In genomic region chr14:99415496-99416281, GRCh38 we compare ENCODE assay signal across 8 cellular contexts.
DNase-seq lines count a peak whose midpoint lies in the region; TF ChIP-seq lines count a peak whose summit lies in the region.

No MANE protein-coding gene starts in this region.

- H3K4me2 ChIP-seq in Loucy (ENCODE audit: low read depth, low read length, poor library complexity, severe bottlenecking), result no peak overlapping the region

- in situ Hi-C loops in HAP-1 (cut with MboI; ENCODE audit: low sequenced_read_pairs), result loop anchor here (10.0 kb wide), 1 partner anchor 91 kb away; no protein-coding TSS in a partner anchor

- no peak overlapping the region for H3K4me3 ChIP-seq in GM12864 (ENCODE audit: low read depth, low read length)
- H3K4me3 ChIP-seq in HAP-1, result no peak overlapping the region
- no peak overlapping the region for H3K4me3 ChIP-seq in Loucy (ENCODE audit: low read length, poor library complexity, severe bottlenecking)

- H2AFZ ChIP-seq in Loucy (ENCODE audit: low read length), result no peak overlapping the region

- H3K9ac ChIP-seq in Loucy (ENCODE audit: low read depth, low read length, poor library complexity, severe bottlenecking), result no peak overlapping the region

- H3K9me3 Mint-ChIP-seq in progenitor cell of endocrine pancreas (ENCODE audit: low read depth), result no peaks in the 10 kb centered on the region

- H3K27ac Mint-ChIP-seq in progenitor cell of endocrine pancreas, result no peak overlapping the region

- H3K36me3 Mint-ChIP-seq in progenitor cell of endocrine pancreas (ENCODE audit: insufficient read depth), result peaks cover 5% of the 10 kb centered on the region

- TF ChIP-seq CTCF in GM12864 (IDR thresholded peaks at IDR 0.05; ENCODE audit: low read depth, low read length, missing control alignments), result peak; percentile 69
- peak; percentile 86 for TF ChIP-seq CTCF in Loucy (conservative IDR thresholded peaks at IDR 0.05; ENCODE audit: low read length)
- peak; percentile 91 for TF ChIP-seq CTCF in progenitor cell of endocrine pancreas (IDR thresholded peaks at IDR 0.05; ENCODE audit: unreplicated experiment)

- peaks cover 15% of the 10 kb centered on the region for H3K4me1 Mint-ChIP-seq in progenitor cell of endocrine pancreas (ENCODE audit: low read depth)

- H3K27me3 Mint-ChIP-seq in progenitor cell of endocrine pancreas, result no peaks in the 10 kb centered on the region

- H3F3A ChIP-seq in Loucy (ENCODE audit: low read depth), result no peaks in the 10 kb centered on the region

- no peak overlapping the region for H3K4me3 Mint-ChIP-seq in progenitor cell of endocrine pancreas (ENCODE audit: low read depth)

- no peaks in the 10 kb centered on the region for H3K9me3 ChIP-seq in HAP-1
- H3K9me3 ChIP-seq in Loucy (ENCODE audit: insufficient read depth, low read depth, low read length), result no peaks in the 10 kb centered on the region

- H4K20me1 ChIP-seq in Loucy (ENCODE audit: insufficient read depth, low read length, poor library complexity, severe bottlenecking), result no peaks in the 10 kb centered on the region

- no peaks in the 10 kb centered on the region; the same call in 1 of the 2 replicates for H3K79me2 ChIP-seq in Loucy (ENCODE audit: insufficient read depth, low read length)

- peaks cover 32% of the 10 kb centered on the region for H3K4me1 ChIP-seq in HAP-1
- H3K4me1 ChIP-seq in Loucy (ENCODE audit: insufficient read depth, low read length, poor library complexity, severe bottlenecking), result no peaks in the 10 kb centered on the region

- DNase-seq in GM12864 (ENCODE audit: low read depth) (peak; percentile 60), HAP-1 (ENCODE audit: low spot score in 2 of 2) (peak; percentile 75 to 86), RKO (ENCODE audit: low spot score) (peak; percentile 86), glomerular endothelial cell (ENCODE audit: extremely low read depth, low read depth, low spot score) (peak; percentile 72), progenitor cell of endocrine pancreas (ENCODE audit: low spot score, unreplicated experiment) (peak; percentile 54), GOT3 (lab: John Stamatoyannopoulos, UW) (no peak)
- peak; percentile 56 for DNase-seq in activated gamma-delta T cell treated with anti-CD3 and anti-CD28 coated beads, Interleukin-2, amount 50 U/mL, for 16 hours (ENCODE audit: low read depth)

- H3K36me3 ChIP-seq in HAP-1 (replicated peaks), result no peaks in the 10 kb centered on the region
- H3K36me3 ChIP-seq in Loucy (ENCODE audit: insufficient read depth, low read length), result peaks cover 35% of the 10 kb centered on the region; the same call in 1 of the 2 replicates

- H3K9me2 ChIP-seq in Loucy (replicated peaks; ENCODE audit: low read depth, low read length), result no peaks in the 10 kb centered on the region

- H3K27me3 ChIP-seq in HAP-1 (ENCODE audit: low read depth), result no peaks in the 10 kb centered on the region
- no peaks in the 10 kb centered on the region for H3K27me3 ChIP-seq in Loucy (ENCODE audit: insufficient read depth, low read length, poor library complexity, severe bottlenecking)
